ENCODE assay signal across 9 cellular contexts in the genomic region with DNA sequence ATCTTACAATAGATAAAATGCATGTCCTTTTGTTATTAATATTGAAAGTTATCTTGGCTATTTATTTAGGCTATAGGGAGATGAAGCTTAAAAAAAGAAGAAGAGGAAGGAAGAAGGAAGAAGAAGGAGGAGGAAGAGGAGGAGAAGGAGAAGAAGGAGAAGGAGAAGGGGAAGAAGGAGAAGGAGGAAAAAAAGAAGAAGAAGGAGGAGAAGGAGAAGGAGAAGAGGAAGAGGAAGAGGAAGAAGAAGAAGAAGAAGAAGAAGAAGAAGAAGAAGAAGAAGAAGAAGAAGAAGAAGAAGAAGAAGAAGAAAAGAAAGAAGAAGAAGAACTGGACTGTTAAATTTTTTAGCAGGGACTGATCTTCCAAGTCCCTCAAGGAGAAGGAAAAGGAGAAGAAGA. TPM values are rescaled to one million over a fixed set of nuclear protein-coding genes. Genes with fewer than 3 reads are reported as not detected.
"Had no signal": no experiment of that assay in that cellular context is flagged by ENCODE, and none has a peak within 500 bp of the region (broad histone marks: within the 10 kb centered on the region; RNA-seq: fewer than 3 reads in every experiment).

No MANE protein-coding gene starts in this region.

RNA-seq across cellular contexts. Expression of gene ACSM1, which starts 20.2 kb away (rescaled TPM):
- total RNA-seq: OCI-LY7, PC-3, PC-9, Peyer's patch, Right ventricle myocardium superior, RPMI7951, SJSA1, SK-MEL-5 had no signal
- polyA plus RNA-seq: SK-N-SH had no signal
